8 cellular contexts compared by ENCODE assay signal in genomic region chr3:50605901-50606326, GRCh38. TPM values are rescaled to one million over a fixed set of nuclear protein-coding genes. Genes with fewer than 3 reads are reported as not detected.
DNase-seq lines count a peak whose midpoint lies in the region; ATAC-seq and TF ChIP-seq lines count a peak whose summit lies in the region.
"Had no signal": no experiment of that assay in that cellular context is flagged by ENCODE, and none has a peak within 500 bp of the region (broad histone marks: within the 10 kb centered on the region; RNA-seq: fewer than 3 reads in every experiment).

No MANE protein-coding gene starts in this region.

- peaks cover 89% of the 10 kb centered on the region for H3K4me1 Mint-ChIP-seq in CD8-positive, alpha-beta T cell (ENCODE audit: low read depth)

- peak overlapping the region; percentile 33 for H3K4me2 ChIP-seq in PC-9

- DNase-seq in CD8-positive, alpha-beta T cell, result no peak
- DNase-seq in PC-9, result peak in 1 of 2 experiments; percentile 62
- DNase-seq in epithelial cell of prostate (ENCODE audit: low read depth, low spot score), result no peak
- peak; percentile 79 to 82 for DNase-seq in gastrocnemius medialis
- DNase-seq: NCI-H1105 treated with DMSO at 0.1 percent for 48 hours had no signal

- peak overlapping the region; percentile 91 for H3K27ac Mint-ChIP-seq in CD8-positive, alpha-beta T cell

- intact Hi-C loops in CD8-positive, alpha-beta T cell (cut with DNase I, micrococcal nuclease), result no loop called here
- intact Hi-C loops in PC-9 (cut with micrococcal nuclease; ENCODE audit: unreplicated experiment) (loop anchor here (2.0 kb wide), 1 partner anchor 341 kb away; no protein-coding TSS in a partner anchor), gastrocnemius medialis (cut with DNase I; ENCODE audit: low total_unique reads) (loop anchor here (2.0 kb wide), 1 partner anchor 19 kb away; no protein-coding TSS in a partner anchor)

- TF ChIP-seq CTCF in CD8-positive, alpha-beta T cell (IDR thresholded peaks at IDR 0.05), result no peak
- TF ChIP-seq CTCF in PC-9 (conservative IDR thresholded peaks at IDR 0.05) (no peak), gastrocnemius medialis (IDR thresholded peaks at IDR 0.05 in 4 of 5, conservative IDR thresholded peaks at IDR 0.05 in 1 of 5) (no peak)

- H3K36me3 ChIP-seq in CD8-positive, alpha-beta T cell (ENCODE audit: insufficient read depth, low read length), result peaks cover 40% of the 10 kb centered on the region
- H3K36me3 ChIP-seq in PC-9 (ENCODE audit: low read depth) (no peaks in the 10 kb centered on the region), gastrocnemius medialis (peaks cover 4 to 28% of the 10 kb centered on the region in 2 donors)

- H3K4me3 Mint-ChIP-seq in CD8-positive, alpha-beta T cell, result peak overlapping the region; percentile 97

- no peaks in the 10 kb centered on the region for H3K79me2 ChIP-seq in PC-9 (ENCODE audit: low read depth)

- no peaks in the 10 kb centered on the region for H3K27me3 ChIP-seq in CD8-positive, alpha-beta T cell (ENCODE audit: insufficient read depth, low read length)
- H3K27me3 ChIP-seq in PC-9 (ENCODE audit: insufficient read depth, low read depth), result no peaks in the 10 kb centered on the region
- H3K27me3 ChIP-seq in gastrocnemius medialis, result no peaks in the 10 kb centered on the region

- peaks cover 80% of the 10 kb centered on the region for H3K4me1 ChIP-seq in CD8-positive, alpha-beta T cell (ENCODE audit: insufficient read depth, low read length)
- H3K4me1 ChIP-seq in PC-9 (replicated peaks; ENCODE audit: insufficient read depth) (peaks cover 48% of the 10 kb centered on the region), gastrocnemius medialis (peaks cover 92 to 99% of the 10 kb centered on the region in 2 donors)

- no peak for ATAC-seq in CD8-positive, alpha-beta T cell
- ATAC-seq in gastrocnemius medialis (peak; percentile 38 to 61), GM21723 (IDR thresholded peaks at IDR 0.05; ENCODE audit: unreplicated experiment) (no peak), HG02623 (IDR thresholded peaks at IDR 0.05; ENCODE audit: unreplicated experiment) (no peak), HG03378 (IDR thresholded peaks at IDR 0.05; ENCODE audit: unreplicated experiment) (no peak)

- no peaks in the 10 kb centered on the region for H3K9me3 ChIP-seq in CD8-positive, alpha-beta T cell (ENCODE audit: low read length)
- H3K9me3 ChIP-seq in PC-9 (ENCODE audit: insufficient read depth, low read depth) (no peaks in the 10 kb centered on the region), gastrocnemius medialis (no peaks in the 10 kb centered on the region)

- peak; percentile 69 to 74 for TF ChIP-seq POLR2A in gastrocnemius medialis (IDR thresholded peaks at IDR 0.05)

- H3K9me3 Mint-ChIP-seq in CD8-positive, alpha-beta T cell, result no peaks in the 10 kb centered on the region

- no peaks in the 10 kb centered on the region for H3K27me3 Mint-ChIP-seq in CD8-positive, alpha-beta T cell (ENCODE audit: low read depth)

- in situ Hi-C loops in gastrocnemius medialis (cut with MboI; ENCODE audit: low sequenced_read_pairs in 4 of 4), result loop anchor here in 1 of 4 donors (25.0 kb wide), 1 partner anchor 781 kb away; the partner anchor contains the start of genes MANF and RBM15B

- no peak overlapping the region for H2AFZ ChIP-seq in PC-9

- H3K27ac ChIP-seq in CD8-positive, alpha-beta T cell (ENCODE audit: low read depth, low read length), result peak overlapping the region; percentile 8
- H3K27ac ChIP-seq in PC-9 (peak overlapping the region; percentile 32; the same call in 1 of the 2 replicates), epithelial cell of prostate (peak overlapping the region; percentile 79), gastrocnemius medialis (peak overlapping the region; percentile 95 to 99 (median 96))

- H4K20me1 ChIP-seq in PC-9 (ENCODE audit: insufficient read depth), result no peaks in the 10 kb centered on the region

- CTCF ChIA-PET in CD8-positive, alpha-beta T cell (lab: Charles Lee), result interaction anchor here (10.3 to 26.5 kb wide), 3 partner anchors 8 to 32 kb away, joined by 134 to 968 read pairs (median 345); partner anchors contain the start of genes C3orf18, CISH, HEMK1 and MAPKAPK3
- CTCF ChIA-PET in PC-9 (lab: Charles Lee), result no interaction called here

- H3K4me3 ChIP-seq in CD8-positive, alpha-beta T cell (ENCODE audit: low read depth, low read length), result peak overlapping the region; percentile 89
- H3K4me3 ChIP-seq in PC-9, result no peak overlapping the region
- peak overlapping the region in 2 of 4 donors; percentile 65 to 89 for H3K4me3 ChIP-seq in gastrocnemius medialis

- H3K36me3 Mint-ChIP-seq in CD8-positive, alpha-beta T cell, result peaks cover 75% of the 10 kb centered on the region

- POLR2A ChIA-PET in CD8-positive, alpha-beta T cell (lab: Charles Lee), result interaction anchor here (1.0 to 14.5 kb wide), 3 partner anchors 10 to 32 kb away, joined by 4 to 301 read pairs (median 110); partner anchors contain the start of genes C3orf18 and HEMK1
- POLR2A ChIA-PET in PC-9 (lab: Charles Lee; ENCODE audit: unreplicated experiment), result no interaction called here

- BruUV-seq in PC-9 (replicated peaks; lab: Mats Ljungman, UMichigan), result no TSS peak

- no peaks in the 10 kb centered on the region for H3K9me2 ChIP-seq in PC-9 (ENCODE audit: insufficient read depth)

- H3F3A ChIP-seq in PC-9 (ENCODE audit: insufficient read depth, low read depth), result peaks cover 9% of the 10 kb centered on the region; the same call in 1 of the 2 replicates

RNA-seq across cellular contexts. Expression of gene CISH, which starts 5.7 kb away (rescaled TPM):
- total RNA-seq in CD8-positive, alpha-beta T cell, result 1 to 10 TPM; 4.7 to 5.6 TPM
- total RNA-seq in PC-9 (2021) (2.7 and 3.2 TPM in 2 replicates), gastrocnemius medialis (10 to 100 TPM in 2 of 4 donors, 1 to 10 TPM in 2; 3.3 to 50.5 (median 20.3) TPM)

RNA-seq across cellular contexts. Expression of gene MAPKAPK3, which starts 11.0 kb away (rescaled TPM):
- 10 to 100 TPM; 18.3 to 18.5 TPM for total RNA-seq in CD8-positive, alpha-beta T cell
- total RNA-seq in PC-9 (2021) (88.2 and 99.5 TPM in 2 replicates), gastrocnemius medialis (100 to 1,000 TPM; 235 to 466 (median 387) TPM)

RNA-seq across cellular contexts. Expression of gene HEMK1, which starts 36.6 kb away (rescaled TPM):
- total RNA-seq in CD8-positive, alpha-beta T cell, result 10 to 100 TPM; 11.1 to 12.5 TPM
- total RNA-seq in PC-9 (2021) (20.6 and 24.2 TPM in 2 replicates), gastrocnemius medialis (1 to 10 TPM; 4.5 to 8.1 (median 7.5) TPM)

RNA-seq across cellular contexts. Expression of gene C3orf18, which starts 38.4 kb away (rescaled TPM):
- total RNA-seq in CD8-positive, alpha-beta T cell, result 1 to 10 TPM; 5.4 to 5.5 TPM
- total RNA-seq in PC-9 (2021) (7.4 and 7.5 TPM in 2 replicates), gastrocnemius medialis (10 to 100 TPM; 12.6 to 27.4 (median 15.4) TPM)

Comparison
In these comparisons a context has a peak if more than half of its experiments do, and no peak if none do; other contexts are left out.
1. ATAC-seq: peak in gastrocnemius medialis (2 of 2); none in CD8-positive, alpha-beta T cell (single experiment), GM21723 (single experiment), HG02623 (single experiment) and HG03378 (single experiment).
2. DNase-seq: peak in gastrocnemius medialis (2 of 2); none in CD8-positive, alpha-beta T cell (0 of 7) and epithelial cell of prostate (single experiment).
3. H3K27ac ChIP-seq: peak in every context shown above with its lines; median percentile 96 in gastrocnemius medialis; 79 in epithelial cell of prostate; 32 in PC-9; 8 in CD8-positive, alpha-beta T cell.
4. intact Hi-C loops: an anchor here in PC-9 (2.0 kb wide) and gastrocnemius medialis (2.0 kb wide); none called in CD8-positive, alpha-beta T cell.